20 cellular contexts compared by ENCODE assay signal in genomic region chr1:31073044-31073443, GRCh38.
"Had no signal": no experiment of that assay in that cellular context is flagged by ENCODE, and none has a peak within 500 bp of the region (broad histone marks: within the 10 kb centered on the region; RNA-seq: fewer than 3 reads in every experiment).

No MANE protein-coding gene starts in this region.

- FAIRE-seq: islet of Langerhans, urothelium cell line had no signal

- H3K4me1 ChIP-seq: heart left ventricle, left ventricle myocardium inferior, suprapubic skin, thyroid gland had no signal

- DNase-seq: effector CD4-positive, alpha-beta T cell; foreskin melanocyte; heart left ventricle; hypothalamus; left ventricle myocardium inferior; mesenchymal stem cell; naive thymus-derived CD4-positive, alpha-beta T cell; posterior cingulate gyrus; right cardiac atrium; stimulated activated CD4-positive, alpha-beta T cell treated with anti-CD3 and anti-CD28 coated beads, Interleukin-4, amount 100 ng/mL, for 1 hour; stimulated activated CD8-positive, alpha-beta memory T cell treated with anti-CD3 and anti-CD28 coated beads, Interleukin-4, amount 100 ng/mL, for 48 hours; stimulated activated naive CD8-positive, alpha-beta T cell treated with anti-CD3 and anti-CD28 coated beads, Interleukin-15, Interleukin-2, amounts not matched to agents 100 U/mL and 50 U/mL, for 24 hours had no signal

- H3K4me3 ChIP-seq: coronary artery, heart left ventricle, left ventricle myocardium inferior, lung, suprapubic skin, thyroid gland had no signal

- H3K27ac ChIP-seq: coronary artery, heart left ventricle, left ventricle myocardium inferior, neutrophil, suprapubic skin, thyroid gland had no signal

- H3K36me3 ChIP-seq: heart left ventricle, left ventricle myocardium inferior, neutrophil, suprapubic skin, thyroid gland had no signal

- ATAC-seq: heart left ventricle; naive thymus-derived CD4-positive, alpha-beta T cell; right cardiac atrium; stimulated activated effector memory CD8-positive, alpha-beta T cell treated with anti-CD3 and anti-CD28 coated beads, Interleukin-12 subunit alpha, Interleukin-12 subunit beta, amount 100 ng/mL, for 72 hours; stimulated activated naive CD8-positive, alpha-beta T cell treated with anti-CD3 and anti-CD28 coated beads, Interleukin-15, Interleukin-2, amounts not matched to agents 100 U/mL and 50 U/mL, for 24 hours had no signal

- H3K9me3 ChIP-seq: heart left ventricle, left ventricle myocardium inferior, neutrophil, suprapubic skin, thyroid gland had no signal

- H3K27me3 ChIP-seq: heart left ventricle, neutrophil, suprapubic skin, thyroid gland had no signal
